In genomic region chr19:45076029-45076850, GRCh38 we compare ENCODE assay signal across 1 cellular context.
TF ChIP-seq lines count a peak whose summit lies in the region.

Gene ZNF296 (minus strand): TSS chr19:45076478. CDS start chr19:45076373, 105 bp downstream.

TF ChIP-seq in K562, 482 proteins besides CTCF, POLR2A, EP300 and RAD21 (continued from another document and continues in another):
- TF ChIP-seq ZNF318 (IDR thresholded peaks at IDR 0.05; ENCODE audit: borderline replicate concordance in 1 of 2, low read depth in 1 of 2) (no peak), DACH1 (IDR thresholded peaks at IDR 0.05; ENCODE audit: partially characterized antibody) (peak; percentile 28), NKRF (IDR thresholded peaks at IDR 0.05; ENCODE audit: borderline replicate concordance) (no peak; the same call in 1 of the 2 replicates), SMAD2 (IDR thresholded peaks at IDR 0.05; ENCODE audit: low read depth, low read length) (no peak), ZNF764 (CRISPR knock-in tag; IDR thresholded peaks at IDR 0.05; ENCODE audit: low read depth) (no peak), HMG20B (CRISPR knock-in tag; IDR thresholded peaks at IDR 0.05) (no peak), EWSR1 (IDR thresholded peaks at IDR 0.05; ENCODE audit: borderline replicate concordance, low read depth, partially characterized antibody) (no peak), BACH1 (tag; IDR thresholded peaks at IDR 0.05) (no peak), RB1 (IDR thresholded peaks at IDR 0.05; ENCODE audit: low read depth) (peak; percentile 83), NR2C2 (CRISPR knock-in tag; IDR thresholded peaks at IDR 0.05) (no peak; the same call in 1 of the 2 replicates), NR2C2 (tag; IDR thresholded peaks at IDR 0.05) (peak; percentile 84), CBX3 (IDR thresholded peaks at IDR 0.05; ENCODE audit: borderline replicate concordance in 1 of 2, low read length in 2 of 2) (no peak), ZNF699 (CRISPR knock-in tag; IDR thresholded peaks at IDR 0.05; ENCODE audit: insufficient replicate concordance) (no peak), FOXM1 (IDR thresholded peaks at IDR 0.05; ENCODE audit: low read depth) (no peak), FOXM1 (CRISPR knock-in tag; IDR thresholded peaks at IDR 0.05; ENCODE audit: low read depth) (no peak), CREBBP (IDR thresholded peaks at IDR 0.05; ENCODE audit: low read depth, low read length) (no peak), HMGXB4 (CRISPR knock-in tag; IDR thresholded peaks at IDR 0.05) (no peak), CHAMP1 (IDR thresholded peaks at IDR 0.05) (no peak), CHD1 (IDR thresholded peaks at IDR 0.05; ENCODE audit: low read length) (no peak), CBX8 (IDR thresholded peaks at IDR 0.05; ENCODE audit: borderline replicate concordance, extremely low read depth, low read depth, low read length, poor library complexity, severe bottlenecking) (no peak), CBFA2T2 (conservative IDR thresholded peaks at IDR 0.05) (no peak), POLR2H (tag; IDR thresholded peaks at IDR 0.05; ENCODE audit: low read depth) (no peak), E2F3 (CRISPR knock-in tag; IDR thresholded peaks at IDR 0.05) (no peak), RBM25 (IDR thresholded peaks at IDR 0.05; ENCODE audit: low read depth, low read length, severe bottlenecking) (no peak), ARNT (IDR thresholded peaks at IDR 0.05) (no peak), CBX5 (IDR thresholded peaks at IDR 0.05; ENCODE audit: borderline replicate concordance, low read depth) (no peak), HNRNPLL (IDR thresholded peaks at IDR 0.05; ENCODE audit: low read depth, low read length, poor library complexity, severe bottlenecking) (no peak), PPARD (CRISPR knock-in tag; IDR thresholded peaks at IDR 0.05) (no peak), ELK3 (CRISPR knock-in tag; IDR thresholded peaks at IDR 0.05) (no peak), ZNF431 (CRISPR knock-in tag; IDR thresholded peaks at IDR 0.05) (no peak), KHSRP (IDR thresholded peaks at IDR 0.05) (no peak), PRPF4 (IDR thresholded peaks at IDR 0.05; ENCODE audit: insufficient read depth, low read depth, low read length, poor library complexity, severe bottlenecking) (no peak), SPI1 (IDR thresholded peaks at IDR 0.05; ENCODE audit: borderline replicate concordance, low read depth, low read length) (no peak), TAL1 (IDR thresholded peaks at IDR 0.05) (no peak), HNRNPL (IDR thresholded peaks at IDR 0.05; ENCODE audit: low read depth, low read length) (peak; percentile 70; the same call in 1 of the 2 replicates), ZNF445 (CRISPR knock-in tag; IDR thresholded peaks at IDR 0.05; ENCODE audit: low read depth) (no peak), ZNF639 (CRISPR knock-in tag; conservative IDR thresholded peaks at IDR 0.05 in 1 of 2, IDR thresholded peaks at IDR 0.05 in 1 of 2) (0 out of 4 replicates have a peak, but pooled peaks of 1 of the 2 experiments have one; percentile 15), TAF15 (IDR thresholded peaks at IDR 0.05; ENCODE audit: low read depth, low read length) (no peak), CUX1 (CRISPR knock-in tag; IDR thresholded peaks at IDR 0.05) (no peak), DPF2 (IDR thresholded peaks at IDR 0.05) (peak; percentile 51), RBM14 (IDR thresholded peaks at IDR 0.05; ENCODE audit: borderline replicate concordance, insufficient read depth, low read depth, low read length) (no peak)
